In the genomic region with DNA sequence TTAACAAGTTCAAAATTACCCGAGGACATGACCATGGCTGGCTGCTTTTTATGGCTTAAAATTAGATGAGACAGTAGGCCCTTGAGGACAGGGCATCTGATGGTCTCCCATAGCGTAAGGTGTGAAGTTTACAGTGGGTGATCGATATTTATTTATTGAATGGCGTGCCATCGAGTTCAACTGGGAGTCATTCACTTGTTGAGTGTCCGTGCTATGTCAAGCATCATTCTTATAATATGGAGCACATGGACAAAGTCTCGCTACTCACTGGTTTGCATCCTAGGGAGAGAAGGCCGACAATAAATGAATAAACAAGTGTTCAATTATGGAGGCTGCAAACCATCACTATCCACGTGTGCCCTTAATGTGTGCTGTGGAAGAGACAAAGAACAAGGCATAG, we compare ENCODE assay signal across 15 cellular contexts.
DNase-seq lines count a peak whose midpoint lies in the region; ATAC-seq, FAIRE-seq and TF ChIP-seq lines count a peak whose summit lies in the region.
"Had no signal": no experiment of that assay in that cellular context is flagged by ENCODE, and none has a peak within 500 bp of the region (broad histone marks: within the 10 kb centered on the region; RNA-seq: fewer than 3 reads in every experiment).

No MANE protein-coding gene starts in this region.

- H2AFZ ChIP-seq in Loucy (ENCODE audit: low read length) = no peak overlapping the region; the same call in 1 of the 2 replicates
- no peak overlapping the region for H2AFZ ChIP-seq in astrocyte (ENCODE audit: low read depth, low read length)
- H2AFZ ChIP-seq in neuronal stem cell (ENCODE audit: low read length) = peak overlapping the region; percentile 65

- TF ChIP-seq CTCF in 22Rv1 (IDR thresholded peaks at IDR 0.05) = no peak
- TF ChIP-seq CTCF in Loucy (conservative IDR thresholded peaks at IDR 0.05; ENCODE audit: low read length) = no peak
- no peak for TF ChIP-seq CTCF in astrocyte (IDR thresholded peaks at IDR 0.05; ENCODE audit: insufficient read depth, low read depth, low read length)

- H3K4ac ChIP-seq in neuronal stem cell (ENCODE audit: low read length) = no peak overlapping the region

- no peak overlapping the region for H2BK12ac ChIP-seq in neuronal stem cell (ENCODE audit: low read length)

- H3K9ac ChIP-seq in Loucy (ENCODE audit: low read depth, low read length, poor library complexity, severe bottlenecking) (no peak overlapping the region), astrocyte (ENCODE audit: low read length) (no peak overlapping the region), neuronal stem cell (ENCODE audit: low read depth, low read length, poor library complexity) (no peak overlapping the region)
- H3K9ac ChIP-seq: SK-N-SH had no signal

- H3K4me3 ChIP-seq in Loucy (ENCODE audit: low read length, poor library complexity, severe bottlenecking) (no peak overlapping the region), astrocyte (ENCODE audit: insufficient read depth, low read depth, low read length) (no peak overlapping the region), neuronal stem cell (ENCODE audit: low read length in 2 of 2) (no peak overlapping the region)

- H2BK120ac ChIP-seq in neuronal stem cell (ENCODE audit: low read depth, low read length) = no peak overlapping the region

- peak overlapping the region; percentile 70 for H3K27ac Mint-ChIP-seq in astrocyte (ENCODE audit: unreplicated experiment)
- H3K27ac Mint-ChIP-seq: CD8-positive, alpha-beta memory T cell; HFFc6 had no signal

- no peak overlapping the region for H2AK5ac ChIP-seq in neuronal stem cell (ENCODE audit: low read depth, low read length)

- H3K18ac ChIP-seq in neuronal stem cell (ENCODE audit: low read length) = no peak overlapping the region

- H2BK5ac ChIP-seq in neuronal stem cell (ENCODE audit: low read length) = no peak overlapping the region

- no peaks in the 10 kb centered on the region for H3K27me3 Mint-ChIP-seq in astrocyte (ENCODE audit: low read depth, unreplicated experiment)

- DNase-seq in astrocyte (ENCODE audit: low read depth) (no peak), neuronal stem cell (ENCODE audit: low spot score) (no peak), NCI-H2196 (lab: John Stamatoyannopoulos, UW; ENCODE audit: unreplicated experiment) (no peak), GM03348 (ENCODE audit: low spot score) (no peak), substantia nigra (lab: John Stamatoyannopoulos, UW) (no peak)
- DNase-seq: NCI-H187 treated with DMSO at 0.1 percent for 48 hours, SHP77 treated with DMSO at 0.1 percent for 48 hours had no signal

- no peak overlapping the region for H2BK15ac ChIP-seq in neuronal stem cell (ENCODE audit: low read length)

- H3K27me3 ChIP-seq in Loucy (ENCODE audit: insufficient read depth, low read length, poor library complexity, severe bottlenecking) (no peaks in the 10 kb centered on the region), astrocyte (ENCODE audit: insufficient read depth, low read length) (no peaks in the 10 kb centered on the region), neuronal stem cell (ENCODE audit: control insufficient read depth in 3 of 3, insufficient read depth in 3 of 3, low read depth in 1 of 3, low read length in 3 of 3) (no peaks in the 10 kb centered on the region)

- H3K9me3 Mint-ChIP-seq in astrocyte (ENCODE audit: unreplicated experiment) = peaks cover 4% of the 10 kb centered on the region
- H3K9me3 Mint-ChIP-seq: CD8-positive, alpha-beta memory T cell; HFFc6 had no signal

- peaks cover 15% of the 10 kb centered on the region for H3K4me1 ChIP-seq in Loucy (ENCODE audit: insufficient read depth, low read length, poor library complexity, severe bottlenecking)
- peaks cover 12% of the 10 kb centered on the region for H3K4me1 ChIP-seq in astrocyte (ENCODE audit: insufficient read depth, low read length)
- peaks cover 0 to 2% of the 10 kb centered on the region in 2 donors for H3K4me1 ChIP-seq in neuronal stem cell (ENCODE audit: control insufficient read depth in 2 of 2, insufficient read depth in 1 of 2, low read depth in 1 of 2, low read length in 2 of 2)

- H3K79me2 ChIP-seq in Loucy (ENCODE audit: insufficient read depth, low read length) = no peaks in the 10 kb centered on the region
- H3K79me2 ChIP-seq in astrocyte (ENCODE audit: insufficient read depth, low read length) = no peaks in the 10 kb centered on the region

- no peak for ATAC-seq in GM21367 (IDR thresholded peaks at IDR 0.05; ENCODE audit: unreplicated experiment)

- WGBS in neuronal stem cell (ENCODE audit: extremely low coverage in 2 of 2, insufficient read length in 2 of 2, insufficient replicate concordance in 1 of 2), 2 donors = no CpG with 5 or more reads among the region's 9 CpGs

- H4K8ac ChIP-seq in neuronal stem cell (ENCODE audit: low read depth, low read length) = no peak overlapping the region

- H3K36me3 ChIP-seq in Loucy (ENCODE audit: insufficient read depth, low read length) (no peaks in the 10 kb centered on the region), astrocyte (ENCODE audit: insufficient read depth, low read length) (peaks cover 2% of the 10 kb centered on the region), neuronal stem cell (replicated peaks in 1 of 2; ENCODE audit: control insufficient read depth in 2 of 2, insufficient read depth in 2 of 2, low read length in 2 of 2) (no peaks in the 10 kb centered on the region)

- H3K9me3 ChIP-seq in Loucy (ENCODE audit: insufficient read depth, low read depth, low read length) = no peaks in the 10 kb centered on the region
- H3K9me3 ChIP-seq in astrocyte (ENCODE audit: insufficient read depth, low read depth, low read length) = no peaks in the 10 kb centered on the region
- no peaks in the 10 kb centered on the region for H3K9me3 ChIP-seq in neuronal stem cell (replicated peaks in 1 of 2; ENCODE audit: control insufficient read depth in 2 of 2, insufficient read depth in 1 of 2, low read depth in 1 of 2, low read length in 2 of 2)
- H3K9me3 ChIP-seq: SK-N-SH had no signal

- H3K9me2 ChIP-seq in Loucy (replicated peaks; ENCODE audit: low read depth, low read length) = no peaks in the 10 kb centered on the region
- H3K9me2 ChIP-seq: SK-N-SH had no signal

- no peak overlapping the region for H3K14ac ChIP-seq in neuronal stem cell (ENCODE audit: low read length)

- no peak overlapping the region for H4K91ac ChIP-seq in neuronal stem cell (ENCODE audit: low read depth, low read length, poor library complexity)

- H3K27ac ChIP-seq in 22Rv1 = peak overlapping the region; percentile 29; the same call in 1 of the 2 replicates
- no peak overlapping the region for H3K27ac ChIP-seq in astrocyte (ENCODE audit: low read depth, low read length)
- H3K27ac ChIP-seq in neuronal stem cell (replicated peaks; ENCODE audit: low read length) = no peak overlapping the region
- no peak overlapping the region for H3K27ac ChIP-seq in substantia nigra (ENCODE audit: low read depth, low read length, poor library complexity, severe bottlenecking)
- H3K27ac ChIP-seq: C4-2B, RWPE1 had no signal

- H3K4me1 Mint-ChIP-seq in astrocyte (ENCODE audit: low read depth, unreplicated experiment) = peaks cover 10% of the 10 kb centered on the region
- H3K4me1 Mint-ChIP-seq: CD8-positive, alpha-beta memory T cell had no signal

- H3K23ac ChIP-seq in neuronal stem cell (ENCODE audit: low read depth, low read length, poor library complexity) = no peak overlapping the region

- H3K4me3 Mint-ChIP-seq in astrocyte (ENCODE audit: unreplicated experiment) = no peak overlapping the region
- H3K4me3 Mint-ChIP-seq: CD8-positive, alpha-beta memory T cell; HFFc6 had no signal

- H3K79me1 ChIP-seq in neuronal stem cell (ENCODE audit: low read depth, low read length) = no peaks in the 10 kb centered on the region

- no peaks in the 10 kb centered on the region for H3F3A ChIP-seq in Loucy (ENCODE audit: low read depth)

- H4K20me1 ChIP-seq in Loucy (ENCODE audit: insufficient read depth, low read length, poor library complexity, severe bottlenecking) (no peaks in the 10 kb centered on the region), astrocyte (ENCODE audit: insufficient read depth, low read length) (no peaks in the 10 kb centered on the region)

- no peaks in the 10 kb centered on the region for H3K36me3 Mint-ChIP-seq in astrocyte (ENCODE audit: low read depth, unreplicated experiment)
- H3K36me3 Mint-ChIP-seq: CD8-positive, alpha-beta memory T cell had no signal

- H3K4me2 ChIP-seq in Loucy (ENCODE audit: low read depth, low read length, poor library complexity, severe bottlenecking) = peak overlapping the region; percentile 24
- H3K4me2 ChIP-seq in astrocyte (ENCODE audit: low read length) = no peak overlapping the region
- no peak overlapping the region for H3K4me2 ChIP-seq in neuronal stem cell (ENCODE audit: insufficient read depth, low read length, poor library complexity, severe bottlenecking)
- H3K4me2 ChIP-seq: SK-N-SH had no signal

- FAIRE-seq in astrocyte (lab: Jason Lieb, UNC) = no peak
